In genomic region chr17:216625-217024, GRCh38 we compare ENCODE assay signal across 19 cellular contexts. TPM values are rescaled to one million over a fixed set of nuclear protein-coding genes. Genes with fewer than 3 reads are reported as not detected.
DNase-seq lines count a peak whose midpoint lies in the region; ATAC-seq, FAIRE-seq and TF ChIP-seq lines count a peak whose summit lies in the region.
"Had no signal": no experiment of that assay in that cellular context is flagged by ENCODE, and none has a peak within 500 bp of the region (broad histone marks: within the 10 kb centered on the region; RNA-seq: fewer than 3 reads in every experiment).

No MANE protein-coding gene starts in this region.

- H3K18ac ChIP-seq in H1 (ENCODE audit: extremely low read depth, low read length) (peak overlapping the region; percentile 93; the same call in 1 of the 2 replicates), trophoblast cell (ENCODE audit: low read length) (peak overlapping the region; percentile 16)

- H2BK12ac ChIP-seq in H1 (ENCODE audit: low read depth, low read length): no peak overlapping the region
- H2BK12ac ChIP-seq in trophoblast cell (ENCODE audit: low read length): no peak overlapping the region

- DNase-seq in Karpas-422: no peak
- DNase-seq in H1 (ENCODE audit: low read depth in 1 of 2, low spot score in 2 of 2): no peak
- DNase-seq in trophoblast cell: no peak
- DNase-seq in middle frontal gyrus (ENCODE audit: extremely low spot score, low spot score): no peak
- no peak for DNase-seq in T1000 (lab: John Stamatoyannopoulos, UW)
- DNase-seq in activated T-helper 2 cell treated with anti-CD3 and anti-CD28 coated beads, Interferon-gamma antibody, Interleukin-2, Interleukin-4, amounts not matched to agents 10 μg/mL and 5 μg/mL and 100 μg/mL, durations not matched to agents 14 hours and 24 hours and 36 hours (ENCODE audit: low spot score): no peak
- DNase-seq: COR-L47, H7, NCI-H1048, NCI-H2081 treated with DMSO at 0.1 percent for 48 hours, NCI-H510A, NCI-H82, SHP77 had no signal

- CTCF ChIA-PET in H1 (lab: Charles Lee; ENCODE audit: partially characterized antibody): no interaction called here

- WGBS in H1 (ENCODE audit: extremely low coverage in 1 of 2, insufficient coverage in 1 of 2, insufficient read length in 1 of 2, insufficient replicate concordance in 2 of 2, low coverage in 1 of 2, low lambda C conversion rate in 2 of 2, missing lambda C conversion rate in 1 of 2), 2 experiments: 61% methylated on average over 2 of the region's 2 CpGs; no CpG with 5 or more reads in 1 of the 2 experiments
- WGBS in trophoblast cell (ENCODE audit: extremely low coverage, insufficient coverage, insufficient read length): no CpG with 5 or more reads among the region's 2 CpGs

- H3K9ac ChIP-seq in Karpas-422 (ENCODE audit: low read length) (no peak overlapping the region), H1 (replicated peaks in 1 of 4; ENCODE audit: extremely low read depth in 1 of 4, low read depth in 3 of 4, low read length in 3 of 4) (0 out of 7 replicates have a peak overlapping the region, but pooled peaks of 1 of the 4 experiments have one; percentile 28), trophoblast cell (ENCODE audit: low read length) (no peak overlapping the region)

- POLR2A ChIA-PET in H1 (lab: Charles Lee; ENCODE audit: partially characterized antibody): no interaction called here

- H4K20me1 ChIP-seq in DOHH2 (ENCODE audit: control insufficient read depth, insufficient read depth, low read depth, low read length) (no peaks in the 10 kb centered on the region), Karpas-422 (ENCODE audit: insufficient read depth, low read depth, low read length) (no peaks in the 10 kb centered on the region), H1 (replicated peaks in 1 of 2; ENCODE audit: control insufficient read depth in 1 of 2, insufficient read depth in 2 of 2, low read length in 2 of 2) (no peaks in the 10 kb centered on the region)

- no peak overlapping the region for H4K5ac ChIP-seq in H1 (ENCODE audit: insufficient read length, low read depth, low read length)

- H3K9me2 ChIP-seq in DOHH2 (replicated peaks; ENCODE audit: control insufficient read depth, low read length) (no peaks in the 10 kb centered on the region), Karpas-422 (replicated peaks; ENCODE audit: insufficient read depth, low read length) (no peaks in the 10 kb centered on the region)

- H3K4me2 ChIP-seq in DOHH2 (ENCODE audit: low read length) (peak overlapping the region; percentile 51; the same call in 1 of the 2 replicates), Karpas-422 (ENCODE audit: low read depth, low read length, poor library complexity, severe bottlenecking) (no peak overlapping the region), H1 (ENCODE audit: insufficient read depth in 1 of 2, low read depth in 2 of 2, low read length in 2 of 2) (no peak overlapping the region; a peak in 1 of 4 replicates), trophoblast cell (ENCODE audit: low read length) (no peak overlapping the region)

- H2BK120ac ChIP-seq in H1 (replicated peaks; ENCODE audit: low read depth, low read length) (no peak overlapping the region), trophoblast cell (ENCODE audit: insufficient read depth, low read length, poor library complexity) (peak overlapping the region; percentile 71)

- H3K23me2 ChIP-seq in H1 (ENCODE audit: low read depth, low read length): peaks cover 5% of the 10 kb centered on the region

- H3K9me3 Mint-ChIP-seq in activated T-helper 2 cell treated with anti-CD3 and anti-CD28 coated beads, Interferon-gamma antibody, Interleukin-2, Interleukin-4, amounts not matched to agents 10 μg/mL and 5 μg/mL and 100 μg/mL, durations not matched to agents 14 hours and 24 hours and 36 hours: no peaks in the 10 kb centered on the region

- no peaks in the 10 kb centered on the region for H3K79me1 ChIP-seq in H1 (ENCODE audit: low read depth, low read length)
- peaks cover 12% of the 10 kb centered on the region for H3K79me1 ChIP-seq in trophoblast cell (ENCODE audit: low read length)

- no peak overlapping the region for H3K4ac ChIP-seq in H1 (replicated peaks; ENCODE audit: insufficient read length, low read depth, low read length)
- peak overlapping the region; percentile 0 for H3K4ac ChIP-seq in trophoblast cell (ENCODE audit: low read depth, low read length)

- H3K36me3 Mint-ChIP-seq in activated T-helper 2 cell treated with anti-CD3 and anti-CD28 coated beads, Interferon-gamma antibody, Interleukin-2, Interleukin-4, amounts not matched to agents 10 μg/mL and 5 μg/mL and 100 μg/mL, durations not matched to agents 14 hours and 24 hours and 36 hours (ENCODE audit: low read depth): no peaks in the 10 kb centered on the region

- H3K56ac ChIP-seq in H1 (replicated peaks; ENCODE audit: insufficient read length, low read depth, low read length): no peak overlapping the region

- 0 out of 2 replicates have a peak, but pooled peaks cover 3% of the 10 kb centered on the region for H3K36me3 ChIP-seq in DOHH2 (ENCODE audit: control insufficient read depth, low read length)
- no peaks in the 10 kb centered on the region for H3K36me3 ChIP-seq in Karpas-422 (ENCODE audit: insufficient read depth, low read length)
- H3K36me3 ChIP-seq in H1 (ENCODE audit: control insufficient read depth in 2 of 4, insufficient read depth in 4 of 4, low read length in 3 of 4): peaks cover 0 to 5% (median 0%) of the 10 kb centered on the region in 4 experiments; a peak in 2 of 8 replicates
- H3K36me3 ChIP-seq in trophoblast cell (ENCODE audit: control insufficient read depth in 1 of 2, insufficient read depth in 2 of 2, low read length in 2 of 2): no peaks in the 10 kb centered on the region

- no peaks in the 10 kb centered on the region for H3K27me3 Mint-ChIP-seq in activated T-helper 2 cell treated with anti-CD3 and anti-CD28 coated beads, Interferon-gamma antibody, Interleukin-2, Interleukin-4, amounts not matched to agents 10 μg/mL and 5 μg/mL and 100 μg/mL, durations not matched to agents 14 hours and 24 hours and 36 hours (ENCODE audit: low read depth)

- H3K4me3 Mint-ChIP-seq in activated T-helper 2 cell treated with anti-CD3 and anti-CD28 coated beads, Interferon-gamma antibody, Interleukin-2, Interleukin-4, amounts not matched to agents 10 μg/mL and 5 μg/mL and 100 μg/mL, durations not matched to agents 14 hours and 24 hours and 36 hours (ENCODE audit: low read depth): no peak overlapping the region

- H3K79me2 ChIP-seq in DOHH2 (ENCODE audit: control insufficient read depth, low read length) (peaks cover 17% of the 10 kb centered on the region), Karpas-422 (ENCODE audit: low read length) (no peaks in the 10 kb centered on the region), H1 (ENCODE audit: control insufficient read depth in 1 of 2, insufficient read depth in 2 of 2, low read length in 2 of 2) (no peaks in the 10 kb centered on the region), trophoblast cell (ENCODE audit: control insufficient read depth, insufficient read depth, low read length, poor library complexity) (peaks cover 3% of the 10 kb centered on the region)

- H2BK15ac ChIP-seq in H1 (ENCODE audit: low read length): 0 out of 2 replicates have a peak overlapping the region, but pooled peaks have one; percentile 97

- H3K4me3 ChIP-seq in DOHH2 (ENCODE audit: low read length) (peak overlapping the region; percentile 52; the same call in 1 of the 2 replicates), Karpas-422 (ENCODE audit: low read length) (no peak overlapping the region), H1 (ENCODE audit: extremely low read depth in 1 of 4, insufficient read depth in 2 of 4, low read depth in 3 of 4, low read length in 4 of 4) (no peak overlapping the region), trophoblast cell (ENCODE audit: low read depth, low read length) (no peak overlapping the region)

- no peaks in the 10 kb centered on the region for H3K4me1 Mint-ChIP-seq in activated T-helper 2 cell treated with anti-CD3 and anti-CD28 coated beads, Interferon-gamma antibody, Interleukin-2, Interleukin-4, amounts not matched to agents 10 μg/mL and 5 μg/mL and 100 μg/mL, durations not matched to agents 14 hours and 24 hours and 36 hours (ENCODE audit: low read depth)

- H2AK5ac ChIP-seq in H1 (ENCODE audit: low read depth, low read length): peak overlapping the region; percentile 60; the same call in 1 of the 2 replicates
- H2AK5ac ChIP-seq in trophoblast cell (ENCODE audit: low read length): no peak overlapping the region

- peaks cover 9% of the 10 kb centered on the region for H3K4me1 ChIP-seq in DOHH2 (ENCODE audit: control insufficient read depth, low read length)
- H3K4me1 ChIP-seq in Karpas-422 (ENCODE audit: low read length): no peaks in the 10 kb centered on the region
- peaks cover 2 to 7% (median 3%) of the 10 kb centered on the region in 4 experiments; a peak in 5 of 7 replicates for H3K4me1 ChIP-seq in H1 (replicated peaks in 1 of 4; ENCODE audit: control insufficient read depth in 3 of 4, insufficient read depth in 4 of 4, low read length in 3 of 4)
- H3K4me1 ChIP-seq in trophoblast cell (ENCODE audit: control insufficient read depth in 1 of 2, insufficient read depth in 2 of 2, low read length in 2 of 2): peaks cover 4 to 10% of the 10 kb centered on the region in 2 experiments

- H4K12ac ChIP-seq in trophoblast cell (ENCODE audit: low read depth, low read length): peak overlapping the region; percentile 10

- H2BK5ac ChIP-seq in H1 (ENCODE audit: low read depth, low read length) (0 out of 2 replicates have a peak overlapping the region, but pooled peaks have one; percentile 8), trophoblast cell (ENCODE audit: low read depth, low read length, poor library complexity) (peak overlapping the region; percentile 17)

- H3K9me3 ChIP-seq in DOHH2 (ENCODE audit: control insufficient read depth, insufficient read depth, low read length) (no peaks in the 10 kb centered on the region), Karpas-422 (ENCODE audit: low read length) (no peaks in the 10 kb centered on the region), H1 (ENCODE audit: insufficient read depth in 2 of 2, low read depth in 1 of 2, low read length in 1 of 2) (no peaks in the 10 kb centered on the region), trophoblast cell (ENCODE audit: insufficient read depth, low read depth, low read length) (no peaks in the 10 kb centered on the region)

- TF ChIP-seq EP300 in H1 (IDR thresholded peaks at IDR 0.05; ENCODE audit: borderline replicate concordance in 1 of 2, low read depth in 2 of 2, low read length in 2 of 2): no peak

- H3F3A ChIP-seq in DOHH2 (ENCODE audit: control insufficient read depth, insufficient read depth): no peaks in the 10 kb centered on the region

- TF ChIP-seq RAD21 in H1 (IDR thresholded peaks at IDR 0.05 in 1 of 2, conservative IDR thresholded peaks at IDR 0.05 in 1 of 2; ENCODE audit: low read depth in 2 of 2, low read length in 2 of 2): no peak

- peak overlapping the region; percentile 94 for H2AFZ ChIP-seq in Karpas-422 (ENCODE audit: low read length)
- peak overlapping the region; percentile 100 for H2AFZ ChIP-seq in H1 (ENCODE audit: low read length)
- H2AFZ ChIP-seq in trophoblast cell (ENCODE audit: insufficient read depth, low read length, poor library complexity): peak overlapping the region; percentile 12

- H2BK20ac ChIP-seq in H1 (ENCODE audit: low read length): no peak overlapping the region

- H4K91ac ChIP-seq in H1 (replicated peaks; ENCODE audit: insufficient read length, low read length) (no peak overlapping the region), trophoblast cell (ENCODE audit: low read depth, low read length) (peak overlapping the region; percentile 78)

- H3K27ac ChIP-seq in DOHH2 (ENCODE audit: low read depth, low read length): no peak overlapping the region
- no peak overlapping the region for H3K27ac ChIP-seq in Karpas-422 (ENCODE audit: low read length)
- H3K27ac ChIP-seq in H1 (ENCODE audit: low read depth, low read length): no peak overlapping the region
- no peak overlapping the region for H3K27ac ChIP-seq in trophoblast cell (ENCODE audit: low read depth, low read length)
- H3K27ac ChIP-seq: HL-60 had no signal

- H3K23ac ChIP-seq in H1 (ENCODE audit: insufficient read length) (no peak overlapping the region), trophoblast cell (ENCODE audit: low read length) (no peak overlapping the region)

- ATAC-seq in GM21825 (IDR thresholded peaks at IDR 0.05; ENCODE audit: unreplicated experiment): no peak
- ATAC-seq: SK-N-SH treated with all-trans-retinoic acid at 6 μM for 48 hours had no signal

- H3K27ac Mint-ChIP-seq in activated T-helper 2 cell treated with anti-CD3 and anti-CD28 coated beads, Interferon-gamma antibody, Interleukin-2, Interleukin-4, amounts not matched to agents 10 μg/mL and 5 μg/mL and 100 μg/mL, durations not matched to agents 14 hours and 24 hours and 36 hours: no peak overlapping the region

- intact Hi-C loops in activated T-helper 2 cell treated with anti-CD3 and anti-CD28 coated beads, Interferon-gamma antibody, Interleukin-2, Interleukin-4, amounts not matched to agents 10 μg/mL and 5 μg/mL and 100 μg/mL, durations not matched to agents 14 hours and 24 hours and 36 hours (cut with micrococcal nuclease): no loop called here

- no peak for FAIRE-seq in H1 (lab: Jason Lieb, UNC)
- FAIRE-seq: GM12892, HTR-8/SVneo had no signal

- TF ChIP-seq POLR2A in H1 (IDR thresholded peaks at IDR 0.05; ENCODE audit: control extremely low read depth in 1 of 2, low read depth in 2 of 2, low read length in 2 of 2): no peak

- H4K8ac ChIP-seq in H1 (ENCODE audit: extremely low read depth, insufficient read depth, low read length): no peak overlapping the region; the same call in 1 of the 2 replicates
- peak overlapping the region; percentile 82 for H4K8ac ChIP-seq in trophoblast cell (ENCODE audit: low read depth, low read length)

- H3K14ac ChIP-seq in H1 (ENCODE audit: insufficient read length) (no peak overlapping the region), trophoblast cell (ENCODE audit: low read length) (peak overlapping the region; percentile 20)

- H3K27me3 ChIP-seq in DOHH2 (ENCODE audit: control insufficient read depth, low read length) (no peaks in the 10 kb centered on the region), Karpas-422 (ENCODE audit: low read length) (no peaks in the 10 kb centered on the region), H1 (replicated peaks in 1 of 4; ENCODE audit: control insufficient read depth in 3 of 4, extremely low read depth in 1 of 4, insufficient read depth in 3 of 4, low read length in 3 of 4) (no peaks in the 10 kb centered on the region), trophoblast cell (ENCODE audit: insufficient read depth, low read length) (no peaks in the 10 kb centered on the region)

- TF ChIP-seq CTCF in DOHH2 (IDR thresholded peaks at IDR 0.05; ENCODE audit: low read depth, low read length, poor library complexity, severe bottlenecking) (no peak), H1 (IDR thresholded peaks at IDR 0.05; ENCODE audit: control extremely low read depth in 1 of 3, insufficient read depth in 1 of 3, low read depth in 1 of 3, low read length in 3 of 3) (no peak)

RNA-seq across cellular contexts. Expression of gene DOC2B, which starts 35.2 kb away (rescaled TPM):
- not detected in 2 replicates for total RNA-seq in Karpas-422 (2014; rRNA removed; shearing (Covaris generic); ENCODE audit: low replicate concordance)
- total RNA-seq in H1 (2021; fragmentation: NEBNext Ultra II Directional; extraction: Animal tissue kit (Norgen Biotek cat#: 25700)): 3.3 and 4.0 TPM in 2 replicates
- polyA plus RNA-seq in H1 (2011; rRNA removed): 1.3 and 1.8 TPM in 2 replicates
- polyA plus RNA-seq in H1 (2011; cell fraction: cytosol; rRNA removed): 2.2 TPM
- 2.5 TPM for polyA plus RNA-seq in H1 (2011; cell fraction: nucleus; rRNA removed)
- 1.0 to 1.7 TPM (median 1.5 TPM) in 4 replicates for polyA plus RNA-seq in H1 (2012, experiment 1 of 2)
- 1.3 TPM for polyA plus RNA-seq in H1 (2012, experiment 2 of 2)
- polyA plus RNA-seq in H1 (2013, experiment 1 of 2): 1.3 TPM
- 1.1 TPM for polyA plus RNA-seq in H1 (2013, experiment 2 of 2)
- polyA minus RNA-seq in H1 (2011; rRNA and poly(A)+ RNA removed): 1.9 and 3.6 TPM in 2 replicates
- 2.5 TPM for polyA minus RNA-seq in H1 (2011; cell fraction: cytosol; rRNA and poly(A)+ RNA removed)
- polyA minus RNA-seq in H1 (2011; cell fraction: nucleus; rRNA and poly(A)+ RNA removed): 3.1 TPM
- 11.1 and 11.6 TPM in 2 replicates for polyA plus RNA-seq in trophoblast cell (2013)
- total RNA-seq in activated T-helper 2 cell treated with anti-CD3 and anti-CD28 coated beads, Interferon-gamma antibody, Interleukin-2, Interleukin-4, amounts not matched to agents 10 μg/mL and 5 μg/mL and 100 μg/mL, durations not matched to agents 14 hours and 24 hours and 36 hours: 0.30 and 0.37 TPM in 2 replicates

Comparison
In these comparisons a context has a peak if more than half of its experiments do, and no peak if none do; other contexts are left out.
1. H2AFZ ChIP-seq: peak in every context shown above with its lines; median percentile 100 in H1; 94 in Karpas-422; 12 in trophoblast cell.